Comparison of ENCODE assay signal across 41 cellular contexts in the genomic region with DNA sequence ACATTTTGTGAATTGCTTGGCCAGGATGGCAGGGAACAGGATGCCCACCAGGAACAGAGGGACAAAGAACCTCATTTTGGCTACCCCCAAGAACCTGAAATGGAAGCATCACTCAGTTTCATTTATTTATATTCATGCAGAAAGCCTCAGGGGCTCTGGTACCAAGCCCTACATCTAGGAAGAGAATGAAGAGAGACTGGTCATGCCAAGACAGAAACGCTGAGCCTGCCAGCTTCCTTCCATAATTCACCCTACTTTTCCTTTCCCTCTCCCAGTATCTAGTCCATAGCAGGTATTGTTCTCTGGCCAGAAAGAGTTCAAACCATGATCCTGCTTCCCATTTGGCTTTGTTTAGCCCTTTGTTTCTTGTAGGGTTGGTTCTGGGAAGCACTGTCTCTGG. TPM values are rescaled to one million over a fixed set of nuclear protein-coding genes. Genes with fewer than 3 reads are reported as not detected.
"Had no signal": no experiment of that assay in that cellular context is flagged by ENCODE, and none has a peak within 500 bp of the region (broad histone marks: within the 10 kb centered on the region; RNA-seq: fewer than 3 reads in every experiment).

A gene (minus strand): TSS at position 101 of the 400 bp plus-strand sequence. CDS start 26 bp downstream, at position 75.

- H3K27ac Mint-ChIP-seq: activated naive CD4-positive, alpha-beta T cell treated with anti-CD3 and anti-CD28 coated beads for 36 hours; activated naive CD4-positive, alpha-beta T cell treated with anti-CD3 and anti-CD28 coated beads, Interleukin-2, amount 10 ng/mL, durations not matched to agents 7 days and 5 days; activated naive CD4-positive, alpha-beta T cell treated with anti-CD3 and anti-CD28 coated beads, Interleukin-2, amount 50 U/mL, for 24 hours; activated naive CD4-positive, alpha-beta T cell treated with anti-CD3 and anti-CD28 coated beads, Interleukin-2, amount 50 U/mL, for 72 hours; activated naive CD8-positive, alpha-beta T cell; activated naive CD8-positive, alpha-beta T cell treated with anti-CD3 and anti-CD28 coated beads for 36 hours; activated naive CD8-positive, alpha-beta T cell treated with anti-CD3 and anti-CD28 coated beads, Interleukin-2, amount 10 ng/mL, durations not matched to agents 7 days and 5 days; activated naive CD8-positive, alpha-beta T cell treated with anti-CD3 and anti-CD28 coated beads, Interleukin-2, amount 50 U/mL, for 24 hours; activated T-cell treated with anti-CD3 and anti-CD28 coated beads, Interleukin-2, amount 50 U/mL, for 24 hours; activated T-cell treated with anti-CD3 and anti-CD28 coated beads, Interleukin-2, amount 50 U/mL, for 72 hours; activated T-helper 1 cell treated with anti-CD3 and anti-CD28 coated beads, Interleukin-12 subunit alpha, Interleukin-12 subunit beta, Interleukin-2, Interleukin-4 antibody, amounts not matched to agents 30 ng/mL and 10 ng/mL and 1 ng/mL, durations not matched to agents 14 hours and 24 hours and 36 hours; activated T-helper 17 cell treated with anti-CD3 and anti-CD28 coated beads, Interleukin-2, amount 50 U/mL, for 72 hours; activated T-helper 2 cell treated with anti-CD3 and anti-CD28 coated beads, Interferon-gamma antibody, Interleukin-2, Interleukin-4, amounts not matched to agents 10 μg/mL and 5 μg/mL and 100 μg/mL, durations not matched to agents 14 hours and 24 hours and 36 hours; brain had no signal

- H3K4me3 ChIP-seq: adrenal gland, ascending aorta, body of pancreas, breast epithelium, cardiac muscle cell had no signal

- H3K27me3 ChIP-seq: adrenal gland, ascending aorta, body of pancreas, brain microvascular endothelial cell, breast epithelium, cardiac muscle cell had no signal

- H3K36me3 ChIP-seq: adrenal gland, ascending aorta, brain microvascular endothelial cell, breast epithelium, cardiac muscle cell had no signal

- H3K4me1 ChIP-seq: adrenal gland, ascending aorta, body of pancreas, breast epithelium had no signal

- DNase-seq: activated effector memory CD4-positive, alpha-beta T cell treated with anti-CD3 and anti-CD28 coated beads, Interleukin-2, amount 50 U/mL, for 16 hours; activated effector memory CD4-positive, alpha-beta T cell treated with Interleukin-2 at 50 U/mL for 16 hours; activated gamma-delta T cell; activated gamma-delta T cell treated with Interleukin-2 at 50 U/mL for 16 hours; activated naive CD4-positive, alpha-beta T cell; activated naive CD4-positive, alpha-beta T cell treated with anti-CD3 and anti-CD28 coated beads for 36 hours; activated naive CD4-positive, alpha-beta T cell treated with anti-CD3 and anti-CD28 coated beads, Interleukin-2, amount 10 ng/mL, durations not matched to agents 7 days and 5 days; activated naive CD4-positive, alpha-beta T cell treated with anti-CD3 and anti-CD28 coated beads, Interleukin-2, amount 50 U/mL, for 16 hours; activated naive CD4-positive, alpha-beta T cell treated with Interleukin-2 at 50 U/mL for 16 hours; activated naive CD8-positive, alpha-beta T cell treated with anti-CD3 and anti-CD28 coated beads for 36 hours; activated naive CD8-positive, alpha-beta T cell treated with anti-CD3 and anti-CD28 coated beads, Interleukin-2, amount 10 ng/mL, durations not matched to agents 7 days and 5 days; activated naive CD8-positive, alpha-beta T cell treated with anti-CD3 and anti-CD28 coated beads, Interleukin-2, amount 50 U/mL, for 24 hours; activated T-cell treated with anti-CD3 and anti-CD28 coated beads for 4 hours; activated T-cell treated with anti-CD3 and anti-CD28 coated beads, Interleukin-2, amount 50 U/mL, for 1 hour; activated T-cell treated with anti-CD3 and anti-CD28 coated beads, Interleukin-2, amount 50 U/mL, for 24 hours; activated T-cell treated with anti-CD3 and anti-CD28 coated beads, Interleukin-2, amount 50 U/mL, for 4 hours; activated T-cell treated with anti-CD3 and anti-CD28 coated beads, Interleukin-2, amount 50 U/mL, for 48 hours; activated T-cell treated with anti-CD3 and anti-CD28 coated beads, Interleukin-2, amount 50 U/mL, for 72 hours; adrenal gland; amniotic stem cell; aorta; body of pancreas; brain microvascular endothelial cell; caudate nucleus; central memory CD4-positive, alpha-beta T cell; cerebellar nuclear complex had no signal

- ATAC-seq: activated naive CD4-positive, alpha-beta T cell treated with anti-CD3 and anti-CD28 coated beads, Interleukin-2, amount 50 U/mL, for 72 hours; activated naive CD8-positive, alpha-beta T cell treated with anti-CD3 and anti-CD28 coated beads, Interleukin-2, amount 50 U/mL, for 24 hours; activated T-cell treated with anti-CD3 and anti-CD28 coated beads, Interleukin-2, amount 50 U/mL, for 4 hours; activated T-cell treated with anti-CD3 and anti-CD28 coated beads, Interleukin-2, amount 50 U/mL, for 72 hours; activated T-helper 17 cell treated with anti-CD3 and anti-CD28 coated beads, Interleukin-2, amount 50 U/mL, for 72 hours; body of pancreas had no signal

- H3K4me1 Mint-ChIP-seq: activated naive CD4-positive, alpha-beta T cell treated with anti-CD3 and anti-CD28 coated beads, Interleukin-2, amount 10 ng/mL, durations not matched to agents 7 days and 5 days; activated naive CD4-positive, alpha-beta T cell treated with anti-CD3 and anti-CD28 coated beads, Interleukin-2, amount 50 U/mL, for 24 hours; activated naive CD8-positive, alpha-beta T cell treated with anti-CD3 and anti-CD28 coated beads, Interleukin-2, amount 50 U/mL, for 24 hours; brain; central memory CD8-positive, alpha-beta T cell had no signal

- H3K9me3 ChIP-seq: adrenal gland, ascending aorta, body of pancreas, breast epithelium had no signal

- H3K4me3 Mint-ChIP-seq: activated naive CD4-positive, alpha-beta T cell treated with anti-CD3 and anti-CD28 coated beads for 36 hours; activated naive CD4-positive, alpha-beta T cell treated with anti-CD3 and anti-CD28 coated beads, Interleukin-2, amount 10 ng/mL, durations not matched to agents 7 days and 5 days; activated naive CD4-positive, alpha-beta T cell treated with anti-CD3 and anti-CD28 coated beads, Interleukin-2, amount 50 U/mL, for 24 hours; activated naive CD8-positive, alpha-beta T cell; activated naive CD8-positive, alpha-beta T cell treated with anti-CD3 and anti-CD28 coated beads for 36 hours; activated naive CD8-positive, alpha-beta T cell treated with anti-CD3 and anti-CD28 coated beads, Interleukin-2, amount 10 ng/mL, durations not matched to agents 7 days and 5 days; activated naive CD8-positive, alpha-beta T cell treated with anti-CD3 and anti-CD28 coated beads, Interleukin-2, amount 50 U/mL, for 24 hours; activated T-cell treated with anti-CD3 and anti-CD28 coated beads, Interleukin-2, amount 50 U/mL, for 24 hours; activated T-cell treated with anti-CD3 and anti-CD28 coated beads, Interleukin-2, amount 50 U/mL, for 4 hours; activated T-cell treated with anti-CD3 and anti-CD28 coated beads, Interleukin-2, amount 50 U/mL, for 72 hours; activated T-helper 1 cell treated with anti-CD3 and anti-CD28 coated beads, Interleukin-12 subunit alpha, Interleukin-12 subunit beta, Interleukin-2, Interleukin-4 antibody, amounts not matched to agents 30 ng/mL and 10 ng/mL and 1 ng/mL, durations not matched to agents 14 hours and 24 hours and 36 hours; activated T-helper 17 cell treated with anti-CD3 and anti-CD28 coated beads, Interleukin-2, amount 50 U/mL, for 72 hours; brain; central memory CD8-positive, alpha-beta T cell had no signal

- H3K27ac ChIP-seq: adrenal gland, ascending aorta, body of pancreas, brain microvascular endothelial cell, breast epithelium, cardiac muscle cell had no signal

- H3K36me3 Mint-ChIP-seq: activated naive CD4-positive, alpha-beta T cell treated with anti-CD3 and anti-CD28 coated beads, Interleukin-2, amount 10 ng/mL, durations not matched to agents 7 days and 5 days; activated naive CD4-positive, alpha-beta T cell treated with anti-CD3 and anti-CD28 coated beads, Interleukin-2, amount 50 U/mL, for 24 hours; activated naive CD4-positive, alpha-beta T cell treated with anti-CD3 and anti-CD28 coated beads, Interleukin-2, amount 50 U/mL, for 72 hours; activated naive CD8-positive, alpha-beta T cell; activated naive CD8-positive, alpha-beta T cell treated with anti-CD3 and anti-CD28 coated beads for 36 hours; activated naive CD8-positive, alpha-beta T cell treated with anti-CD3 and anti-CD28 coated beads, Interleukin-2, amount 10 ng/mL, durations not matched to agents 7 days and 5 days; brain had no signal

- H3K9me3 Mint-ChIP-seq: activated naive CD4-positive, alpha-beta T cell treated with anti-CD3 and anti-CD28 coated beads for 36 hours; activated naive CD4-positive, alpha-beta T cell treated with anti-CD3 and anti-CD28 coated beads, Interleukin-2, amount 10 ng/mL, durations not matched to agents 7 days and 5 days; activated naive CD4-positive, alpha-beta T cell treated with anti-CD3 and anti-CD28 coated beads, Interleukin-2, amount 50 U/mL, for 24 hours; activated naive CD4-positive, alpha-beta T cell treated with anti-CD3 and anti-CD28 coated beads, Interleukin-2, amount 50 U/mL, for 72 hours; activated naive CD8-positive, alpha-beta T cell treated with anti-CD3 and anti-CD28 coated beads for 36 hours; activated naive CD8-positive, alpha-beta T cell treated with anti-CD3 and anti-CD28 coated beads, Interleukin-2, amount 10 ng/mL, durations not matched to agents 7 days and 5 days; activated naive CD8-positive, alpha-beta T cell treated with anti-CD3 and anti-CD28 coated beads, Interleukin-2, amount 50 U/mL, for 24 hours; activated T-cell treated with anti-CD3 and anti-CD28 coated beads, Interleukin-2, amount 50 U/mL, for 24 hours; activated T-cell treated with anti-CD3 and anti-CD28 coated beads, Interleukin-2, amount 50 U/mL, for 4 hours; activated T-cell treated with anti-CD3 and anti-CD28 coated beads, Interleukin-2, amount 50 U/mL, for 72 hours; activated T-helper 1 cell treated with anti-CD3 and anti-CD28 coated beads, Interleukin-12 subunit alpha, Interleukin-12 subunit beta, Interleukin-2, Interleukin-4 antibody, amounts not matched to agents 30 ng/mL and 10 ng/mL and 1 ng/mL, durations not matched to agents 14 hours and 24 hours and 36 hours; activated T-helper 17 cell treated with anti-CD3 and anti-CD28 coated beads, Interleukin-2, amount 50 U/mL, for 72 hours; activated T-helper 2 cell treated with anti-CD3 and anti-CD28 coated beads, Interferon-gamma antibody, Interleukin-2, Interleukin-4, amounts not matched to agents 10 μg/mL and 5 μg/mL and 100 μg/mL, durations not matched to agents 14 hours and 24 hours and 36 hours; brain; central memory CD8-positive, alpha-beta T cell had no signal

RNA-seq across cellular contexts. Expression of the gene that starts here (rescaled TPM):
- total RNA-seq: activated naive CD4-positive, alpha-beta T cell treated with anti-CD3 and anti-CD28 coated beads for 36 hours; activated naive CD4-positive, alpha-beta T cell treated with anti-CD3 and anti-CD28 coated beads, Interleukin-2, amount 50 U/mL, for 72 hours; activated naive CD8-positive, alpha-beta T cell treated with anti-CD3 and anti-CD28 coated beads for 36 hours; activated naive CD8-positive, alpha-beta T cell treated with anti-CD3 and anti-CD28 coated beads, Interleukin-2, amount 10 ng/mL, durations not matched to agents 7 days and 5 days; activated T-cell treated with anti-CD3 and anti-CD28 coated beads, Interleukin-2, amount 50 U/mL, for 4 hours; activated T-cell treated with anti-CD3 and anti-CD28 coated beads, Interleukin-2, amount 50 U/mL, for 72 hours; activated T-helper 1 cell treated with anti-CD3 and anti-CD28 coated beads, Interleukin-12 subunit alpha, Interleukin-12 subunit beta, Interleukin-2, Interleukin-4 antibody, amounts not matched to agents 30 ng/mL and 10 ng/mL and 1 ng/mL, durations not matched to agents 14 hours and 24 hours and 36 hours; activated T-helper 17 cell treated with anti-CD3 and anti-CD28 coated beads, Interleukin-2, amount 50 U/mL, for 72 hours; activated T-helper 2 cell treated with anti-CD3 and anti-CD28 coated beads, Interferon-gamma antibody, Interleukin-2, Interleukin-4, amounts not matched to agents 10 μg/mL and 5 μg/mL and 100 μg/mL, durations not matched to agents 14 hours and 24 hours and 36 hours; adrenal gland; aorta; ascending aorta; astrocyte; body of pancreas; breast epithelium; bronchial epithelial cell; cardiac muscle cell; cardiac septum had no signal
- polyA plus RNA-seq: adipose tissue, adrenal gland, aorta, cardiac muscle cell had no signal
